In the genomic region with DNA sequence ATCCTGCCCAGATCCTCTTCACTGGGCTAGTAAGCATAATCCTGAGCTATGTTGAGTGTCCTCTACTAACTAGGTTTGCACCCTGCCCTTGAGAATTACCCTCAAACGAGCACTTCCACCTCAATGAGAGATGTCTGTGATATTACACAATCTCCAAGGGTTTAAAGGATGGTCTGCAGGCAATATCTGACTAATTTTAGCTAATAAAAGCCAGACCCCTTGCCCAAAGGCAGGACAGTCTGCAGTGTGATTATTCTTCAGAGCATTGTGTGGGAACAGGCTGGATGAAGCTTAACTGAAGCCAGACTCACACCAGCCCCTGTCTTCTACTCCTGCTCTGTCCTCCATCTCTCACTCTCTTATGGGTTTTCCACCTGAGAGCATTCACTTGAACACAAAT, we compare ENCODE assay signal across 28 cellular contexts.
"Had no signal": no experiment of that assay in that cellular context is flagged by ENCODE, and none has a peak within 500 bp of the region (broad histone marks: within the 10 kb centered on the region; RNA-seq: fewer than 3 reads in every experiment).

No MANE protein-coding gene starts in this region.

- H3K4me3 ChIP-seq: heart right ventricle, hepatocyte, left lung, lower lobe of right lung, neural progenitor cell, right atrium auricular region, right lobe of liver, testis, thyroid gland, upper lobe of right lung had no signal

- H3K4me2 ChIP-seq: hepatocyte, neural progenitor cell had no signal

- ATAC-seq: heart right ventricle; left cardiac atrium; left lung; lower lobe of right lung; natural killer cell; right lobe of liver; stimulated activated effector memory CD8-positive, alpha-beta T cell treated with anti-CD3 and anti-CD28 coated beads, Interleukin-12 subunit alpha, Interleukin-12 subunit beta, amount 100 ng/mL, for 72 hours; upper lobe of right lung had no signal

- H3K9ac ChIP-seq: neural progenitor cell, parathyroid adenoma had no signal

- H3K36me3 ChIP-seq: heart right ventricle, left lung, lower lobe of right lung, neural progenitor cell, neutrophil, right atrium auricular region, right lobe of liver, thyroid gland, upper lobe of right lung had no signal

- H2AFZ ChIP-seq: hepatocyte, neural progenitor cell, parathyroid adenoma had no signal

- H3K27me3 ChIP-seq: heart right ventricle, hepatocyte, left lung, neural progenitor cell, neutrophil, right atrium auricular region, right lobe of liver, testis, thyroid gland, upper lobe of right lung had no signal

- H3K79me2 ChIP-seq: hepatocyte, parathyroid adenoma had no signal

- H3K4me1 ChIP-seq: heart right ventricle, left lung, lower lobe of right lung, parathyroid adenoma, right atrium auricular region, right lobe of liver, testis, thyroid gland, upper lobe of right lung had no signal

- H3K27ac ChIP-seq: heart right ventricle, hepatocyte, left lung, lower lobe of right lung, neural progenitor cell, neutrophil, parathyroid adenoma, right atrium auricular region, right lobe of liver, testis, thyroid gland, upper lobe of right lung had no signal

- DNase-seq: heart right ventricle; kidney glomerular epithelial cell; left cardiac atrium; left lung; lower lobe of right lung; mammary epithelial cell; mesenchymal stem cell; naive B cell; natural killer cell; nephron progenitor cell; occipital lobe; right lobe of liver; stimulated activated CD4-positive, alpha-beta T cell treated with anti-CD3 and anti-CD28 coated beads, Interleukin-12 subunit alpha, Interleukin-12 subunit beta, amount 100 ng/mL, for 4 hours; stimulated activated CD4-positive, alpha-beta T cell treated with anti-CD3 and anti-CD28 coated beads, Interleukin-15, amount 100 ng/mL, for 24 hours; stimulated activated CD4-positive, alpha-beta T cell treated with anti-CD3 and anti-CD28 coated beads, Interleukin-2, amount 100 ng/mL, for 24 hours; stimulated activated CD4-positive, alpha-beta T cell treated with anti-CD3 and anti-CD28 coated beads, Interleukin-4, amount 100 ng/mL, for 1 hour; stimulated activated naive CD4-positive, alpha-beta T cell; substantia nigra; testis; thyroid gland; trophoblast cell; upper lobe of right lung had no signal

- H3K9me3 ChIP-seq: lower lobe of right lung, right lobe of liver, testis, thyroid gland, upper lobe of right lung had no signal
